Comparison of ENCODE assay signal across 34 cellular contexts in genomic region chr11:77178150-77178549, GRCh38. TPM values are rescaled to one million over a fixed set of nuclear protein-coding genes. Genes with fewer than 3 reads are reported as not detected.
"Had no signal": no experiment of that assay in that cellular context is flagged by ENCODE, and none has a peak within 500 bp of the region (broad histone marks: within the 10 kb centered on the region; RNA-seq: fewer than 3 reads in every experiment).

No MANE protein-coding gene starts in this region.

- H3K4me3 ChIP-seq: adrenal gland, body of pancreas, coronary artery, dorsolateral prefrontal cortex, esophagus muscularis mucosa, gastrocnemius medialis, heart left ventricle had no signal

- H3K4me1 ChIP-seq: body of pancreas, esophagus muscularis mucosa, foreskin keratinocyte, gastrocnemius medialis had no signal

- H3K27me3 Mint-ChIP-seq: activated CD4-positive, alpha-beta memory T cell treated with anti-CD3 and anti-CD28 coated beads for 36 hours; activated CD4-positive, alpha-beta T cell treated with anti-CD3 and anti-CD28 coated beads for 36 hours; activated CD4-positive, alpha-beta T cell treated with anti-CD3 and anti-CD28 coated beads, Interleukin-2, amount 10 ng/mL, durations not matched to agents 24 days and 14 days; activated CD8-positive, alpha-beta memory T cell treated with anti-CD3 and anti-CD28 coated beads, Interleukin-2, amount 10 ng/mL, durations not matched to agents 7 days and 5 days; activated naive CD4-positive, alpha-beta T cell treated with anti-CD3 and anti-CD28 coated beads, Interleukin-2, amount 50 U/mL, for 24 hours; activated naive CD8-positive, alpha-beta T cell treated with anti-CD3 and anti-CD28 coated beads for 36 hours; activated naive CD8-positive, alpha-beta T cell treated with anti-CD3 and anti-CD28 coated beads, Interleukin-2, amount 50 U/mL, for 24 hours had no signal

- H3K4me1 Mint-ChIP-seq: activated CD4-positive, alpha-beta T cell treated with anti-CD3 and anti-CD28 coated beads for 36 hours; activated CD4-positive, alpha-beta T cell treated with anti-CD3 and anti-CD28 coated beads, Interleukin-2, amount 10 ng/mL, durations not matched to agents 24 days and 14 days; activated CD8-positive, alpha-beta memory T cell treated with anti-CD3 and anti-CD28 coated beads, Interleukin-2, amount 10 ng/mL, durations not matched to agents 7 days and 5 days; activated naive CD4-positive, alpha-beta T cell treated with anti-CD3 and anti-CD28 coated beads, Interleukin-2, amount 50 U/mL, for 24 hours; activated naive CD8-positive, alpha-beta T cell treated with anti-CD3 and anti-CD28 coated beads for 36 hours; activated naive CD8-positive, alpha-beta T cell treated with anti-CD3 and anti-CD28 coated beads, Interleukin-2, amount 50 U/mL, for 24 hours had no signal

- H3K4me3 Mint-ChIP-seq: activated CD4-positive, alpha-beta memory T cell treated with anti-CD3 and anti-CD28 coated beads for 36 hours; activated CD4-positive, alpha-beta T cell treated with anti-CD3 and anti-CD28 coated beads for 36 hours; activated CD4-positive, alpha-beta T cell treated with anti-CD3 and anti-CD28 coated beads, Interleukin-2, amount 10 ng/mL, durations not matched to agents 24 days and 14 days; activated CD8-positive, alpha-beta memory T cell treated with anti-CD3 and anti-CD28 coated beads, Interleukin-2, amount 10 ng/mL, durations not matched to agents 7 days and 5 days; activated CD8-positive, alpha-beta T cell treated with anti-CD3 and anti-CD28 coated beads, Interleukin-2, amount 10 ng/mL, durations not matched to agents 7 days and 5 days; activated naive CD4-positive, alpha-beta T cell treated with anti-CD3 and anti-CD28 coated beads for 36 hours; activated naive CD4-positive, alpha-beta T cell treated with anti-CD3 and anti-CD28 coated beads, Interleukin-2, amount 50 U/mL, for 24 hours; activated naive CD8-positive, alpha-beta T cell treated with anti-CD3 and anti-CD28 coated beads for 36 hours; activated naive CD8-positive, alpha-beta T cell treated with anti-CD3 and anti-CD28 coated beads, Interleukin-2, amount 50 U/mL, for 24 hours; activated T-helper 1 cell treated with anti-CD3 and anti-CD28 coated beads, Interleukin-12 subunit alpha, Interleukin-12 subunit beta, Interleukin-2, Interleukin-4 antibody, amounts not matched to agents 30 ng/mL and 10 ng/mL and 1 ng/mL, durations not matched to agents 14 hours and 24 hours and 36 hours; dendritic cell treated with granulocyte-macrophage colony-stimulating factor and Interleukin-4, amounts not matched to agents 40 ng/mL and 50 ng/mL, for 4 days; endodermal cell had no signal

- H3K27ac ChIP-seq: adrenal gland, body of pancreas, coronary artery, dorsolateral prefrontal cortex, esophagus muscularis mucosa, foreskin keratinocyte, gastrocnemius medialis, heart left ventricle had no signal

- H3K36me3 Mint-ChIP-seq: activated CD4-positive, alpha-beta memory T cell treated with anti-CD3 and anti-CD28 coated beads for 36 hours; activated CD8-positive, alpha-beta memory T cell treated with anti-CD3 and anti-CD28 coated beads, Interleukin-2, amount 10 ng/mL, durations not matched to agents 7 days and 5 days; activated naive CD8-positive, alpha-beta T cell treated with anti-CD3 and anti-CD28 coated beads for 36 hours had no signal

- H3K36me3 ChIP-seq: esophagus muscularis mucosa, gastrocnemius medialis had no signal

- H3K27me3 ChIP-seq: adrenal gland, body of pancreas, dorsolateral prefrontal cortex, esophagus muscularis mucosa, foreskin keratinocyte, gastrocnemius medialis, heart left ventricle had no signal

- ATAC-seq: activated CD4-positive, alpha-beta T cell treated with anti-CD3 and anti-CD28 coated beads for 36 hours; activated CD8-positive, alpha-beta memory T cell treated with anti-CD3 and anti-CD28 coated beads, Interleukin-2, amount 10 ng/mL, durations not matched to agents 7 days and 5 days; activated CD8-positive, alpha-beta T cell treated with anti-CD3 and anti-CD28 coated beads, Interleukin-2, amount 10 ng/mL, durations not matched to agents 7 days and 5 days; activated naive CD8-positive, alpha-beta T cell treated with anti-CD3 and anti-CD28 coated beads, Interleukin-2, amount 50 U/mL, for 24 hours; body of pancreas; foreskin keratinocyte; gastrocnemius medialis; heart left ventricle had no signal

- H3K27ac Mint-ChIP-seq: activated CD4-positive, alpha-beta memory T cell treated with anti-CD3 and anti-CD28 coated beads for 36 hours; activated CD4-positive, alpha-beta T cell treated with anti-CD3 and anti-CD28 coated beads for 36 hours; activated CD4-positive, alpha-beta T cell treated with anti-CD3 and anti-CD28 coated beads, Interleukin-2, amount 10 ng/mL, durations not matched to agents 24 days and 14 days; activated CD8-positive, alpha-beta memory T cell treated with anti-CD3 and anti-CD28 coated beads, Interleukin-2, amount 10 ng/mL, durations not matched to agents 7 days and 5 days; activated CD8-positive, alpha-beta T cell treated with anti-CD3 and anti-CD28 coated beads, Interleukin-2, amount 10 ng/mL, durations not matched to agents 7 days and 5 days; activated naive CD4-positive, alpha-beta T cell treated with anti-CD3 and anti-CD28 coated beads for 36 hours; activated naive CD4-positive, alpha-beta T cell treated with anti-CD3 and anti-CD28 coated beads, Interleukin-2, amount 50 U/mL, for 24 hours; activated naive CD8-positive, alpha-beta T cell treated with anti-CD3 and anti-CD28 coated beads for 36 hours; activated naive CD8-positive, alpha-beta T cell treated with anti-CD3 and anti-CD28 coated beads, Interleukin-2, amount 50 U/mL, for 24 hours; activated T-helper 1 cell treated with anti-CD3 and anti-CD28 coated beads, Interleukin-12 subunit alpha, Interleukin-12 subunit beta, Interleukin-2, Interleukin-4 antibody, amounts not matched to agents 30 ng/mL and 10 ng/mL and 1 ng/mL, durations not matched to agents 14 hours and 24 hours and 36 hours; activated T-helper 2 cell treated with anti-CD3 and anti-CD28 coated beads, Interferon-gamma antibody, Interleukin-2, Interleukin-4, amounts not matched to agents 10 μg/mL and 5 μg/mL and 100 μg/mL, durations not matched to agents 14 hours and 24 hours and 36 hours; dendritic cell treated with granulocyte-macrophage colony-stimulating factor and Interleukin-4, amounts not matched to agents 40 ng/mL and 50 ng/mL, for 4 days; endodermal cell had no signal

- DNase-seq: activated CD4-positive, alpha-beta memory T cell treated with anti-CD3 and anti-CD28 coated beads for 36 hours; activated CD4-positive, alpha-beta T cell treated with anti-CD3 and anti-CD28 coated beads for 36 hours; activated CD4-positive, alpha-beta T cell treated with anti-CD3 and anti-CD28 coated beads, Interleukin-2, amount 10 ng/mL, durations not matched to agents 24 days and 14 days; activated CD4-positive, CD25-positive, alpha-beta regulatory T cell; activated CD4-positive, CD25-positive, alpha-beta regulatory T cell treated with anti-CD3 and anti-CD28 coated beads, Interleukin-2, amount 50 U/mL, for 72 hours; activated CD8-positive, alpha-beta memory T cell treated with anti-CD3 and anti-CD28 coated beads, Interleukin-2, amount 10 ng/mL, durations not matched to agents 7 days and 5 days; activated CD8-positive, alpha-beta memory T cell treated with anti-CD3 and anti-CD28 coated beads, Interleukin-2, amount 50 U/mL, for 4 hours; activated CD8-positive, alpha-beta T cell treated with anti-CD3 and anti-CD28 coated beads, Interleukin-2, amount 10 ng/mL, durations not matched to agents 7 days and 5 days; activated effector memory CD4-positive, alpha-beta T cell treated with anti-CD3 and anti-CD28 coated beads, Interleukin-2, amount 50 U/mL, for 16 hours; activated naive CD4-positive, alpha-beta T cell treated with anti-CD3 and anti-CD28 coated beads for 36 hours; activated naive CD8-positive, alpha-beta T cell treated with anti-CD3 and anti-CD28 coated beads for 36 hours; activated naive CD8-positive, alpha-beta T cell treated with anti-CD3 and anti-CD28 coated beads, Interleukin-2, amount 50 U/mL, for 24 hours; activated T-cell treated with anti-CD3 and anti-CD28 coated beads, Interleukin-2, amount 50 U/mL, for 1 hour; activated T-cell treated with anti-CD3 and anti-CD28 coated beads, Interleukin-2, amount 50 U/mL, for 48 hours; adrenal gland; aorta; body of pancreas; central memory CD4-positive, alpha-beta T cell; cerebellar nuclear complex; dorsolateral prefrontal cortex; effector memory CD4-positive, alpha-beta T cell; endodermal cell; erythroblast; foreskin keratinocyte; gastrocnemius medialis; glutamatergic neuron; T-helper 2 cell had no signal

- H3K9me3 ChIP-seq: adrenal gland, body of pancreas, esophagus muscularis mucosa, gastrocnemius medialis, heart left ventricle had no signal

- H3K9me3 Mint-ChIP-seq: activated CD4-positive, alpha-beta memory T cell treated with anti-CD3 and anti-CD28 coated beads for 36 hours; activated CD4-positive, alpha-beta T cell treated with anti-CD3 and anti-CD28 coated beads, Interleukin-2, amount 10 ng/mL, durations not matched to agents 24 days and 14 days; activated naive CD4-positive, alpha-beta T cell treated with anti-CD3 and anti-CD28 coated beads for 36 hours; activated naive CD4-positive, alpha-beta T cell treated with anti-CD3 and anti-CD28 coated beads, Interleukin-2, amount 50 U/mL, for 24 hours; activated naive CD8-positive, alpha-beta T cell treated with anti-CD3 and anti-CD28 coated beads, Interleukin-2, amount 50 U/mL, for 24 hours; activated T-helper 2 cell treated with anti-CD3 and anti-CD28 coated beads, Interferon-gamma antibody, Interleukin-2, Interleukin-4, amounts not matched to agents 10 μg/mL and 5 μg/mL and 100 μg/mL, durations not matched to agents 14 hours and 24 hours and 36 hours; dendritic cell treated with granulocyte-macrophage colony-stimulating factor and Interleukin-4, amounts not matched to agents 40 ng/mL and 50 ng/mL, for 4 days; endodermal cell had no signal

RNA-seq across cellular contexts. Expression of gene MYO7A, which starts 50.1 kb away (rescaled TPM):
- total RNA-seq: activated CD8-positive, alpha-beta T cell treated with anti-CD3 and anti-CD28 coated beads, Interleukin-2, amount 10 ng/mL, durations not matched to agents 7 days and 5 days; activated naive CD4-positive, alpha-beta T cell treated with anti-CD3 and anti-CD28 coated beads for 36 hours had no signal
